Comparison of ENCODE assay signal across 9 cellular contexts in the genomic region with DNA sequence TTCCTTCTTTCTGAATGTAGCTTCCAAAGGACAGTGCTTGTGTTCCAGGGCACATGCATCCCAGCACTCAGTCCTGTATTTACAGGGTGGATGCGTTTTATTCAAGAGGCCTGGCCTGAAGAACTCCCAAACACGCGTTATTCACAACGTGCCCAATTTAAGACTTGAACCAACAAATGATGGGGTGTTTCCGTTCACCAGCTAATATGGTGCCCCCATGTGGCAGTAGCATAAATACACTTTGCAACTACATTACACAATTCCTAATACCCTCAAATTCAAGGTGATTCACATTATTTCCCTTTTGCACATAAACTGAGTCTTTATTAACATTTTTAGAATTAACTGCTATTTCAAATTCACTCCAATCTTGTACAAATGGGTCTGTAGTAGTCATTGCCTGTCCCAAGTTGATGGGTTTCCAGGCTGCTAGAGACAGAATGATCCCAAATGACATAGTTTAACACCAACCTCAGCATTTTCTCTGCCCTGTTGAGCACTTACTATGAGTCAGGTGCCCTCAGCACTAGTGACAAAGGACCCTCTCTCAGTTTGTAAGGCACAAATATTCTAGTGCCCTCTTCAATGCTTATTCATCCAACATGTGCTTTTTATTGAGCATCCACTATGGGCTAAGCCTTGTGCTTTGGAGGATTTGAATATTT. TPM values are rescaled to one million over a fixed set of nuclear protein-coding genes. Genes with fewer than 3 reads are reported as not detected.
DNase-seq lines count a peak whose midpoint lies in the region; ATAC-seq, FAIRE-seq and TF ChIP-seq lines count a peak whose summit lies in the region.
"Had no signal": no experiment of that assay in that cellular context is flagged by ENCODE, and none has a peak within 500 bp of the region (broad histone marks: within the 10 kb centered on the region; RNA-seq: fewer than 3 reads in every experiment).

No MANE protein-coding gene starts in this region.

- peaks cover 33 to 47% (median 39%) of the 10 kb centered on the region in 3 donors for H3K27me3 Mint-ChIP-seq in naive B cell
- H3K27me3 Mint-ChIP-seq in activated T-cell treated with anti-CD3 and anti-CD28 coated beads, Interleukin-2, amount 50 U/mL, for 24 hours: peaks cover 27% of the 10 kb centered on the region

- no peaks in the 10 kb centered on the region for H3K36me3 Mint-ChIP-seq in naive B cell
- no peaks in the 10 kb centered on the region for H3K36me3 Mint-ChIP-seq in activated T-cell treated with anti-CD3 and anti-CD28 coated beads, Interleukin-2, amount 50 U/mL, for 24 hours (ENCODE audit: low read depth)

- POLR2A ChIA-PET in GM10248 (lab: Yijun Ruan, JAX): no interaction called here

- no peak overlapping the region for H3K27ac Mint-ChIP-seq in naive B cell
- no peak overlapping the region for H3K27ac Mint-ChIP-seq in activated T-cell treated with anti-CD3 and anti-CD28 coated beads, Interleukin-2, amount 50 U/mL, for 24 hours
- H3K27ac Mint-ChIP-seq: naive thymus-derived CD8-positive, alpha-beta T cell; T-helper 1 cell treated with Interleukin-12 subunit alpha and Interleukin-12 subunit beta and Interleukin-4 antibody, amounts not matched to agents 30 μg/mL and 1 μg/mL, for 36 hours had no signal

- H3K36me3 ChIP-seq in bronchial epithelial cell (ENCODE audit: control insufficient read depth, insufficient read depth, low read length): no peaks in the 10 kb centered on the region

- H3K4me3 Mint-ChIP-seq in naive B cell: no peak overlapping the region
- no peak overlapping the region for H3K4me3 Mint-ChIP-seq in activated T-cell treated with anti-CD3 and anti-CD28 coated beads, Interleukin-2, amount 50 U/mL, for 24 hours
- H3K4me3 Mint-ChIP-seq: naive thymus-derived CD8-positive, alpha-beta T cell; T-helper 1 cell treated with Interleukin-12 subunit alpha and Interleukin-12 subunit beta and Interleukin-4 antibody, amounts not matched to agents 30 μg/mL and 1 μg/mL, for 36 hours had no signal

- DNase-seq in GM10248 (ENCODE audit: extremely low spot score) (peak; percentile 36), bronchial epithelial cell (ENCODE audit: low read depth) (peak; percentile 63), naive B cell (peak; percentile 1), kidney glomerular epithelial cell (lab: John Stamatoyannopoulos, UW) (no peak)
- no peak for DNase-seq in activated T-cell treated with anti-CD3 and anti-CD28 coated beads, Interleukin-2, amount 50 U/mL, for 24 hours

- ATAC-seq in naive B cell (ENCODE audit: low read depth in 2 of 2) (no peak), HG03039 (IDR thresholded peaks at IDR 0.05; ENCODE audit: unreplicated experiment) (no peak)
- ATAC-seq: naive thymus-derived CD8-positive, alpha-beta T cell had no signal

- CTCF ChIA-PET in GM10248 (lab: Yijun Ruan, JAX): interaction anchor here (0.9 to 2.5 kb wide), 9 partner anchors 7 to 169 kb away, joined by 3 to 11 read pairs (median 4); no protein-coding TSS in a partner anchor

- H3K9me3 Mint-ChIP-seq in naive B cell: peaks cover 0 to 3% (median 0%) of the 10 kb centered on the region in 7 donors
- no peaks in the 10 kb centered on the region for H3K9me3 Mint-ChIP-seq in activated T-cell treated with anti-CD3 and anti-CD28 coated beads, Interleukin-2, amount 50 U/mL, for 24 hours
- H3K9me3 Mint-ChIP-seq: naive thymus-derived CD8-positive, alpha-beta T cell; T-helper 1 cell treated with Interleukin-12 subunit alpha and Interleukin-12 subunit beta and Interleukin-4 antibody, amounts not matched to agents 30 μg/mL and 1 μg/mL, for 36 hours had no signal

- TF ChIP-seq CTCF in GM10248 (IDR thresholded peaks at IDR 0.05; ENCODE audit: control extremely low read depth, extremely low read depth, low read depth, missing control alignments) (peak; percentile 49), LNCAP (IDR thresholded peaks at IDR 0.05) (peak; percentile 61), bronchial epithelial cell (IDR thresholded peaks at IDR 0.05; ENCODE audit: insufficient read depth, low read length, severe bottlenecking) (peak; percentile 51)

- FAIRE-seq in bronchial epithelial cell (lab: Jason Lieb, UNC): no peak

- no peak overlapping the region for H3K4me3 ChIP-seq in bronchial epithelial cell (ENCODE audit: low read depth, low read length)

- no peaks in the 10 kb centered on the region for H3K4me1 Mint-ChIP-seq in naive B cell
- H3K4me1 Mint-ChIP-seq in activated T-cell treated with anti-CD3 and anti-CD28 coated beads, Interleukin-2, amount 50 U/mL, for 24 hours (ENCODE audit: low read depth): peaks cover 2% of the 10 kb centered on the region
- H3K4me1 Mint-ChIP-seq: naive thymus-derived CD8-positive, alpha-beta T cell had no signal

- H3K27me3 ChIP-seq in bronchial epithelial cell (ENCODE audit: control insufficient read depth, insufficient read depth, low read length): no peaks in the 10 kb centered on the region

RNA-seq across cellular contexts. Expression of a gene that starts 26.9 kb away (rescaled TPM):
- 10.4 and 63.7 TPM in 2 replicates for total RNA-seq in bronchial epithelial cell
- polyA plus RNA-seq in naive B cell (ENCODE audit: low read depth in 6 of 6): not detected
- total RNA-seq: naive thymus-derived CD8-positive, alpha-beta T cell had no signal

RNA-seq across cellular contexts. Expression of a gene that starts 50.7 kb away (rescaled TPM):
- 23.2 and 29.1 TPM in 2 replicates for total RNA-seq in bronchial epithelial cell
- polyA plus RNA-seq in naive B cell (ENCODE audit: low read depth in 6 of 6): 1 to 10 TPM in 2 of 6 donors, under 1 TPM in 3, not detected in 1; 0.68 to 1.8 (median 1.00) TPM

Comparison
In these comparisons a context has a peak if more than half of its experiments do, and no peak if none do; other contexts are left out.
1. DNase-seq: peak in GM10248 (single experiment), bronchial epithelial cell (single experiment) and naive B cell (single experiment); none in activated T-cell treated with anti-CD3 and anti-CD28 coated beads, Interleukin-2, amount 50 U/mL, for 24 hours (single experiment) and kidney glomerular epithelial cell (single experiment).
2. Peak in every context shown above with its lines, with median percentiles within 50 percentile points of each other: CTCF ChIP-seq.